In the genomic region with DNA sequence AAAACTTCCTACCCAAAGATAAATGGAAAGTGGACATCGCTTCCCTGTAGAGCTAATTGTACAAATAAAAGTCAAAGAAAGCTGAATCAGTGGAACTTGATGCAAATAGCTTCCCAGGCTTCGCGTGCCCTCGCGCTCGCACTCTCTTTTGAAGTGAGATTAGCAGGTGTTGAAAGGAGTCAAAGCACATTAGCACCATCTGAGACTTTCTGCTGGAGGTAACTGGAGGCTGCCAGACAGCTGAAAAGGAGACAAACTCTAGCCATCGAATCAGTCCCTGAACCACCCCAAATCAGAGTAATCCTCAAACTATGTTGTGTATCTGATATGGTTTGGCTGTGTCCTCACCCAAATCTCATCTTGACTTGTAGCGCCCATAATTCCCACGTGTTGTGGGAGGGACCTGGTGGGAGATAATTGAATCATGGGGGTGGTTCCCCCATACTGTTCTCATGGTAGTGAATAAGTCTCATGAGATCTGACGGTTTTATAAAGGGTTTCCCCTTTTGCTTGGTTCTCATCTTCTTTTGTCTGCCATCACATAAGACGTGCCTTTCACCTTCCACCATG, we compare ENCODE assay signal across 17 cellular contexts. TPM values are rescaled to one million over a fixed set of nuclear protein-coding genes. Genes with fewer than 3 reads are reported as not detected.
DNase-seq lines count a peak whose midpoint lies in the region; ATAC-seq and TF ChIP-seq lines count a peak whose summit lies in the region.
"Had no signal": no experiment of that assay in that cellular context is flagged by ENCODE, and none has a peak within 500 bp of the region (broad histone marks: within the 10 kb centered on the region; RNA-seq: fewer than 3 reads in every experiment).

No MANE protein-coding gene starts in this region.

- H2AFZ ChIP-seq in parathyroid adenoma = no peak overlapping the region

- H3K27me3 ChIP-seq in endodermal cell (ENCODE audit: control insufficient read depth, insufficient read depth, low read length, poor library complexity, severe bottlenecking) = no peaks in the 10 kb centered on the region
- H3K27me3 ChIP-seq in parathyroid adenoma (ENCODE audit: control insufficient read depth, insufficient read depth, low read length) = peaks cover 2% of the 10 kb centered on the region
- H3K27me3 ChIP-seq in vagina = no peaks in the 10 kb centered on the region

- peak; percentile 42 for DNase-seq in NCI-H748 (lab: John Stamatoyannopoulos, UW; ENCODE audit: unreplicated experiment)
- DNase-seq in NCI-H748 treated with DMSO at 0.1 percent for 48 hours (lab: John Stamatoyannopoulos, UW) = no peak
- peak; percentile 5 for DNase-seq in NCI-H69 (lab: John Stamatoyannopoulos, UW)
- DNase-seq in endodermal cell = peak; percentile 81
- DNase-seq in vagina (ENCODE audit: extremely low spot score in 2 of 2) = no peak
- DNase-seq: CD4-positive, alpha-beta T cell; DMS53; EL; HFFc6; NCI-H1092 treated with DMSO at 0.1 percent for 48 hours; NCI-H2081 treated with DMSO at 0.1 percent for 48 hours; NCI-H2227 treated with DMSO at 0.1 percent for 48 hours; NCI-H510A treated with DMSO at 0.1 percent for 48 hours; Right ventricle myocardium superior had no signal

- H3K9me3 Mint-ChIP-seq in endodermal cell = peaks cover 2% of the 10 kb centered on the region
- H3K9me3 Mint-ChIP-seq: CD4-positive, alpha-beta T cell; HFFc6 had no signal

- H3K36me3 ChIP-seq in endodermal cell (ENCODE audit: control insufficient read depth, insufficient read depth, low read length) (peaks cover 35% of the 10 kb centered on the region), parathyroid adenoma (ENCODE audit: control insufficient read depth, insufficient read depth, low read length) (no peaks in the 10 kb centered on the region), vagina (peaks cover 0 to 12% of the 10 kb centered on the region in 2 donors)

- no peak overlapping the region for H3K9ac ChIP-seq in endodermal cell (ENCODE audit: extremely low read depth, low read length, poor library complexity, severe bottlenecking)
- H3K9ac ChIP-seq in parathyroid adenoma = no peak overlapping the region

- peaks cover 6% of the 10 kb centered on the region for H3K27me3 Mint-ChIP-seq in endodermal cell (ENCODE audit: insufficient read depth)

- H3K79me2 ChIP-seq in parathyroid adenoma = no peaks in the 10 kb centered on the region

- no peaks in the 10 kb centered on the region for H3K9me3 ChIP-seq in endodermal cell (ENCODE audit: control insufficient read depth, low read length)
- H3K9me3 ChIP-seq in parathyroid adenoma (ENCODE audit: control insufficient read depth, low read length) = no peaks in the 10 kb centered on the region
- H3K9me3 ChIP-seq in vagina = no peaks in the 10 kb centered on the region

- H3K27ac ChIP-seq in endodermal cell (ENCODE audit: low read depth, low read length) (peak overlapping the region; percentile 30), parathyroid adenoma (no peak overlapping the region), vagina (no peak overlapping the region)

- peaks cover 35% of the 10 kb centered on the region for H3K4me1 Mint-ChIP-seq in endodermal cell

- H3K4me3 Mint-ChIP-seq in endodermal cell = peak overlapping the region; percentile 3
- H3K4me3 Mint-ChIP-seq: CD4-positive, alpha-beta T cell; HFFc6 had no signal

- H3K27ac Mint-ChIP-seq in endodermal cell = peak overlapping the region; percentile 34
- H3K27ac Mint-ChIP-seq: CD4-positive, alpha-beta T cell; HFFc6 had no signal

- H3K4me3 ChIP-seq in endodermal cell (ENCODE audit: low read length) = peak overlapping the region; percentile 20
- no peak overlapping the region for H3K4me3 ChIP-seq in parathyroid adenoma (ENCODE audit: low read depth, low read length)
- no peak overlapping the region for H3K4me3 ChIP-seq in vagina

- TF ChIP-seq POLR2A in vagina (IDR thresholded peaks at IDR 0.05) = no peak

- peak overlapping the region; percentile 15 for H3K4me2 ChIP-seq in parathyroid adenoma (ENCODE audit: low read length)

- WGBS in endodermal cell (ENCODE audit: insufficient coverage in 1 of 2, insufficient read length in 1 of 2), 2 experiments = 48 to 60% methylated on average over 8 to 11 of the region's 11 CpGs

- H3K36me3 Mint-ChIP-seq in endodermal cell (ENCODE audit: low read depth) = peaks cover 33% of the 10 kb centered on the region

- H3K4me1 ChIP-seq in endodermal cell (ENCODE audit: control insufficient read depth, insufficient read depth, low read length) (peaks cover 18% of the 10 kb centered on the region), parathyroid adenoma (no peaks in the 10 kb centered on the region), vagina (peaks cover 28% of the 10 kb centered on the region)

- TF ChIP-seq CTCF in endodermal cell (conservative IDR thresholded peaks at IDR 0.05) (no peak), parathyroid adenoma (IDR thresholded peaks at IDR 0.05) (no peak), vagina (IDR thresholded peaks at IDR 0.05) (no peak)

- intact Hi-C loops in vagina (cut with DNase I) = no loop called here

- ATAC-seq in GM21526 (IDR thresholded peaks at IDR 0.05; ENCODE audit: low FRiP score, unreplicated experiment) = no peak
- no peak for ATAC-seq in GM21737 (IDR thresholded peaks at IDR 0.05; ENCODE audit: unreplicated experiment)

RNA-seq across cellular contexts. Expression of gene SULF2, which starts 23.7 kb away (rescaled TPM):
- total RNA-seq in endodermal cell (100 to 1,000 TPM in 1 of 2 donors, 10 to 100 TPM in 1; 75.7 to 146 TPM), vagina (157 TPM)
- polyA plus RNA-seq in endodermal cell (2013, experiment 1 of 2) = 55.0 TPM
- polyA plus RNA-seq in endodermal cell (2013, experiment 2 of 2) = 66.7 TPM

Comparison
In these comparisons a context has a peak if more than half of its experiments do, and no peak if none do; other contexts are left out.
1. DNase-seq: peak in NCI-H748 (single experiment), NCI-H69 (single experiment) and endodermal cell (single experiment); none in NCI-H748 treated with DMSO at 0.1 percent for 48 hours (single experiment) and vagina (0 of 2).